In genomic region chr4:144115519-144115918, GRCh38 we compare ENCODE assay signal across 23 cellular contexts.
DNase-seq lines count a peak whose midpoint lies in the region; ATAC-seq and TF ChIP-seq lines count a peak whose summit lies in the region.
"Had no signal": no experiment of that assay in that cellular context is flagged by ENCODE, and none has a peak within 500 bp of the region (broad histone marks: within the 10 kb centered on the region; RNA-seq: fewer than 3 reads in every experiment).

No MANE protein-coding gene starts in this region.

- H3K9me3 ChIP-seq in MM.1S (replicated peaks; ENCODE audit: insufficient read depth, low read length): no peaks in the 10 kb centered on the region
- H3K9me3 ChIP-seq: MG63, Peyer's patch had no signal

- no peaks in the 10 kb centered on the region for H3K9me2 ChIP-seq in MM.1S (replicated peaks; ENCODE audit: insufficient read depth, low read length)

- H4K20me1 ChIP-seq in MM.1S (ENCODE audit: insufficient read depth, low read length): no peaks in the 10 kb centered on the region

- H3K27me3 ChIP-seq in ACC112 (ENCODE audit: insufficient read depth, low read length) (no peaks in the 10 kb centered on the region), MM.1S (replicated peaks; ENCODE audit: insufficient read depth, low read length) (no peaks in the 10 kb centered on the region)
- H3K27me3 ChIP-seq: MG63, Peyer's patch had no signal

- ATAC-seq in GM19467 (IDR thresholded peaks at IDR 0.05; ENCODE audit: unreplicated experiment) (peak; percentile 58), HG03342 (IDR thresholded peaks at IDR 0.05; ENCODE audit: unreplicated experiment) (peak; percentile 59), HG03135 (IDR thresholded peaks at IDR 0.05; ENCODE audit: unreplicated experiment) (no peak), GM21576 (IDR thresholded peaks at IDR 0.05; ENCODE audit: unreplicated experiment) (no peak), GM18511 (IDR thresholded peaks at IDR 0.05; ENCODE audit: unreplicated experiment) (no peak)
- ATAC-seq: HCT116, HepG2 had no signal

- no peak overlapping the region for H3K27ac ChIP-seq in ACC112 (ENCODE audit: low read depth, low read length)
- no peak overlapping the region for H3K27ac ChIP-seq in MM.1S (ENCODE audit: low read length)
- H3K27ac ChIP-seq: 22Rv1, Peyer's patch had no signal

- H3K36me3 ChIP-seq in ACC112 (ENCODE audit: insufficient read depth, low read length) (no peaks in the 10 kb centered on the region), MM.1S (replicated peaks; ENCODE audit: insufficient read depth, low read length) (no peaks in the 10 kb centered on the region)
- H3K36me3 ChIP-seq: MG63, Peyer's patch had no signal

- H2AFZ ChIP-seq in ACC112 (ENCODE audit: low read length, unreplicated experiment) (peak overlapping the region; percentile 94), MM.1S (ENCODE audit: low read length) (peak overlapping the region; percentile 8; the same call in 1 of the 2 replicates)

- no peak overlapping the region for H3K9ac ChIP-seq in MM.1S (ENCODE audit: low read length)

- H3F3A ChIP-seq in MM.1S (ENCODE audit: insufficient read depth, low read length): no peaks in the 10 kb centered on the region

- peaks cover 5% of the 10 kb centered on the region for H3K4me1 ChIP-seq in ACC112 (ENCODE audit: control insufficient read depth, insufficient read depth, low read length, unreplicated experiment)
- H3K4me1 ChIP-seq in MM.1S (ENCODE audit: low read length): no peaks in the 10 kb centered on the region
- H3K4me1 ChIP-seq: Peyer's patch had no signal

- DNase-seq in MM.1S (peak; percentile 39), superior temporal gyrus (ENCODE audit: extremely low spot score) (no peak)
- DNase-seq: Calu3, DMS79 treated with DMSO at 0.1 percent for 48 hours, GF-D8, MG63, NCI-H1694, NCI-H2029 treated with DMSO at 0.1 percent for 48 hours, NCI-H446 treated with DMSO at 0.1 percent for 48 hours, NCI-H526, NCI-H82, Peyer's patch, SHP77 treated with DMSO at 0.1 percent for 48 hours, T-helper 1 cell had no signal

- H3K4me3 ChIP-seq in ACC112 (ENCODE audit: low read depth, low read length) (peak overlapping the region; percentile 66), MM.1S (ENCODE audit: low read length) (no peak overlapping the region)
- H3K4me3 ChIP-seq: MG63, Peyer's patch had no signal

- no peaks in the 10 kb centered on the region for H3K79me2 ChIP-seq in ACC112 (ENCODE audit: control insufficient read depth, insufficient read depth, low read length, unreplicated experiment)
- H3K79me2 ChIP-seq in MM.1S (ENCODE audit: low read length): no peaks in the 10 kb centered on the region

- TF ChIP-seq CTCF in MM.1S (IDR thresholded peaks at IDR 0.05; ENCODE audit: low read length): no peak

- H3K4me2 ChIP-seq in MM.1S (ENCODE audit: low read depth, low read length): peak overlapping the region; percentile 18; the same call in 1 of the 2 replicates

Comparison
In these comparisons a context has a peak if more than half of its experiments do, and no peak if none do; other contexts are left out.
1. ATAC-seq: peak in GM19467 (single experiment) and HG03342 (single experiment); none in HG03135 (single experiment), GM21576 (single experiment) and GM18511 (single experiment).